Comparison of ENCODE assay signal across 11 cellular contexts in the genomic region with DNA sequence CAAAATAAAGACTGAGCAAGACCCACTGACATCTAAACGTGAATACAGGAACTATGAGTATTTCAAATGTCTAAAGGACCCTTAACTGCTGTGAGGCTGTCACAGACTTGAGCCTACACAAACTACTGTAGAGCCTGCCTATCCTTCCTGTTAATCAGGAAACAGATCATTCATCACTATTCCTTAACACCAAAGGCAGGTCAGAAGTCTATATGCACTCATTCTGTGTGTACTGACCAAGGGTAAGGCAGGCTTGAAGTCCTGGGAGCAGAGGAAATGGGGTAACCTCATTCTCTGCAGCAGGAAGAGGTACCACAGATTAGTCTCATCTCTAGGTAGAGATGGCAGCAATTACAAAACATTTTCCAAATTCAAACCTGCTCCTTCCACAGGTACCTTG. TPM values are rescaled to one million over a fixed set of nuclear protein-coding genes. Genes with fewer than 3 reads are reported as not detected.
A peak's percentile ranks its signal among the peaks of the same experiment; 100 is the strongest.
DNase-seq lines count a peak whose midpoint lies in the region; ATAC-seq, FAIRE-seq and TF ChIP-seq lines count a peak whose summit lies in the region.
"Had no signal": no experiment of that assay in that cellular context is flagged by ENCODE, and none has a peak within 500 bp of the region (broad histone marks: within the 10 kb centered on the region; RNA-seq: fewer than 3 reads in every experiment).

No MANE protein-coding gene starts in this region.

- H2AFZ ChIP-seq in K562 (ENCODE audit: low read depth, low read length): no peak overlapping the region

- H3K27ac ChIP-seq in HUES6 (ENCODE audit: low read depth, low read length) (no peak overlapping the region), K562 (ENCODE audit: extremely low read depth, low read depth, low read length) (0 out of 3 replicates have a peak overlapping the region, but pooled peaks have one; percentile 10), stomach (peak overlapping the region; percentile 16 to 79 (median 67))

- TF ChIP-seq POLR2A in K562 (conservative IDR thresholded peaks at IDR 0.05) (no peak), stomach (IDR thresholded peaks at IDR 0.05) (no peak)

- no peaks in the 10 kb centered on the region for H3K9me3 Mint-ChIP-seq in activated T-cell treated with anti-CD3 and anti-CD28 coated beads, Interleukin-2, amount 50 U/mL, for 24 hours
- H3K9me3 Mint-ChIP-seq in activated T-cell treated with anti-CD3 and anti-CD28 coated beads, Interleukin-2, amount 50 U/mL, for 4 hours: no peaks in the 10 kb centered on the region
- H3K9me3 Mint-ChIP-seq: T-helper 2 cell treated with Interferon-gamma antibody and Interleukin-4, amounts not matched to agents 5 μg/mL and 100 μg/mL, for 36 hours had no signal

- H3K4me1 ChIP-seq in HUES6 (ENCODE audit: control insufficient read depth, insufficient read depth, low read length) (peaks cover 59% of the 10 kb centered on the region), K562 (replicated peaks in 1 of 2; ENCODE audit: control insufficient read depth in 2 of 2, insufficient read depth in 2 of 2, low read length in 2 of 2) (peaks cover 5 to 33% of the 10 kb centered on the region in 2 experiments; a peak in 4 of 5 replicates), stomach (peaks cover 55 to 100% (median 70%) of the 10 kb centered on the region in 4 donors)

- H3K4me3 Mint-ChIP-seq in activated T-cell treated with anti-CD3 and anti-CD28 coated beads, Interleukin-2, amount 50 U/mL, for 24 hours: no peak overlapping the region
- H3K4me3 Mint-ChIP-seq in activated T-cell treated with anti-CD3 and anti-CD28 coated beads, Interleukin-2, amount 50 U/mL, for 4 hours: no peak overlapping the region
- H3K4me3 Mint-ChIP-seq: T-helper 2 cell treated with Interferon-gamma antibody and Interleukin-4, amounts not matched to agents 5 μg/mL and 100 μg/mL, for 36 hours had no signal

- H3K4me1 Mint-ChIP-seq in activated T-cell treated with anti-CD3 and anti-CD28 coated beads, Interleukin-2, amount 50 U/mL, for 24 hours (ENCODE audit: low read depth): peaks cover 31% of the 10 kb centered on the region
- H3K4me1 Mint-ChIP-seq in activated T-cell treated with anti-CD3 and anti-CD28 coated beads, Interleukin-2, amount 50 U/mL, for 4 hours (ENCODE audit: low read depth): peaks cover 25% of the 10 kb centered on the region

- no peak for TF ChIP-seq RAD21 in K562 (CRISPR knock-in tag; conservative IDR thresholded peaks at IDR 0.05 in 1 of 2, IDR thresholded peaks at IDR 0.05 in 1 of 2)

- no peaks in the 10 kb centered on the region for H3K9me1 ChIP-seq in K562 (ENCODE audit: control insufficient read depth, insufficient read depth, low read length)

- no peaks in the 10 kb centered on the region for H3K9me3 ChIP-seq in HUES6 (ENCODE audit: control insufficient read depth, insufficient read depth, low read depth, low read length)
- H3K9me3 ChIP-seq in K562 (replicated peaks; ENCODE audit: control insufficient read depth, insufficient read depth, low read depth, low read length): no peaks in the 10 kb centered on the region
- no peaks in the 10 kb centered on the region for H3K9me3 ChIP-seq in stomach

- CTCF ChIA-PET in K562 (lab: Yijun Ruan, JAX; ENCODE audit: low intra/inter-chr PET ratio): no interaction called here

- no peaks in the 10 kb centered on the region for H3K36me3 ChIP-seq in HUES6 (ENCODE audit: control insufficient read depth, insufficient read depth, low read length)
- no peaks in the 10 kb centered on the region for H3K36me3 ChIP-seq in K562 (ENCODE audit: control insufficient read depth, insufficient read depth, low read length)
- no peaks in the 10 kb centered on the region for H3K36me3 ChIP-seq in stomach

- no peak overlapping the region for H3K27ac Mint-ChIP-seq in activated T-cell treated with anti-CD3 and anti-CD28 coated beads, Interleukin-2, amount 50 U/mL, for 24 hours
- H3K27ac Mint-ChIP-seq: T-helper 2 cell treated with Interferon-gamma antibody and Interleukin-4, amounts not matched to agents 5 μg/mL and 100 μg/mL, for 36 hours had no signal

- H3K4me2 ChIP-seq in K562 (ENCODE audit: insufficient read depth, low read length): peak overlapping the region; percentile 13; the same call in 1 of the 2 replicates

- no peaks in the 10 kb centered on the region for H3K27me3 Mint-ChIP-seq in activated T-cell treated with anti-CD3 and anti-CD28 coated beads, Interleukin-2, amount 50 U/mL, for 24 hours
- no peaks in the 10 kb centered on the region for H3K27me3 Mint-ChIP-seq in activated T-cell treated with anti-CD3 and anti-CD28 coated beads, Interleukin-2, amount 50 U/mL, for 4 hours (ENCODE audit: low read depth)

- no peak for TF ChIP-seq CTCF in K562 (IDR thresholded peaks at IDR 0.05 in 2 of 3, conservative IDR thresholded peaks at IDR 0.05 in 1 of 3; ENCODE audit: insufficient read depth in 2 of 3, low read depth in 1 of 3, low read length in 3 of 3)
- TF ChIP-seq CTCF in stomach (IDR thresholded peaks at IDR 0.05): no peak

- WGBS in K562 (ENCODE audit: insufficient coverage, low coverage, missing lambda C conversion rate): 0% methylated on average over 1 of the region's 1 CpG
- 5 to 16% (median 14%) methylated on average over 1 of the region's 1 CpG for WGBS in stomach, 5 donors

- H3K36me3 Mint-ChIP-seq in activated T-cell treated with anti-CD3 and anti-CD28 coated beads, Interleukin-2, amount 50 U/mL, for 24 hours (ENCODE audit: low read depth): peaks cover 17% of the 10 kb centered on the region
- peaks cover 2% of the 10 kb centered on the region for H3K36me3 Mint-ChIP-seq in activated T-cell treated with anti-CD3 and anti-CD28 coated beads, Interleukin-2, amount 50 U/mL, for 4 hours (ENCODE audit: insufficient read depth)

- POLR2A ChIA-PET in K562 (lab: Yijun Ruan, JAX): interaction anchor here (0.6 to 2.1 kb wide), 4 partner anchors 9 to 120 kb away, joined by 3 to 6 read pairs (median 4); no protein-coding TSS in a partner anchor

- H3K79me2 ChIP-seq in K562 (ENCODE audit: control insufficient read depth, insufficient read depth, low read length): peaks cover 84% of the 10 kb centered on the region

- FAIRE-seq in K562 (lab: Jason Lieb, UNC): peak; percentile 6

- in situ Hi-C loops in K562 (cut with MboI): no loop called here

- DNase-seq in K562 (ENCODE audit: extremely low read depth in 1 of 4, low spot score in 3 of 4) (no peak), left lobe of liver (ENCODE audit: low spot score) (no peak), stomach (no peak), activated gamma-delta T cell treated with Interleukin-2 at 50 U/mL for 16 hours (no peak)
- no peak for DNase-seq in activated T-cell treated with anti-CD3 and anti-CD28 coated beads, Interleukin-2, amount 50 U/mL, for 24 hours
- no peak for DNase-seq in stimulated activated CD4-positive, alpha-beta T cell treated with anti-CD3 and anti-CD28 coated beads, Interleukin-2, amount 100 ng/mL, for 48 hours
- DNase-seq in activated T-cell treated with anti-CD3 and anti-CD28 coated beads, Interleukin-2, amount 50 U/mL, for 4 hours: no peak
- DNase-seq: activated effector memory CD4-positive, alpha-beta T cell treated with anti-CD3 and anti-CD28 coated beads, Interleukin-2, amount 50 U/mL, for 16 hours; NCI-H748 treated with DMSO at 0.1 percent for 48 hours had no signal

- H3K9ac ChIP-seq in HUES6 (ENCODE audit: low read length): peak overlapping the region; percentile 1
- H3K9ac ChIP-seq in K562 (ENCODE audit: insufficient read depth in 1 of 2, low read depth in 2 of 2, low read length in 2 of 2): no peak overlapping the region

- H4K20me1 ChIP-seq in K562 (replicated peaks; ENCODE audit: control insufficient read depth, insufficient read depth, low read length): peaks cover 27% of the 10 kb centered on the region

- BruUV-seq in K562 (replicated peaks; lab: Mats Ljungman, UMichigan): no TSS peak

- H3K27me3 ChIP-seq in HUES6 (ENCODE audit: control insufficient read depth, insufficient read depth, low read length): no peaks in the 10 kb centered on the region
- no peaks in the 10 kb centered on the region for H3K27me3 ChIP-seq in K562 (ENCODE audit: control insufficient read depth in 2 of 2, insufficient read depth in 2 of 2, low read length in 2 of 2)
- no peaks in the 10 kb centered on the region for H3K27me3 ChIP-seq in stomach

- H3K4me3 ChIP-seq in HUES6 (ENCODE audit: low read depth, low read length) (no peak overlapping the region), K562 (no peak overlapping the region), stomach (no peak overlapping the region)

- intact Hi-C loops in K562 (cut with micrococcal nuclease) (no loop called here), stomach (cut with DNase I; ENCODE audit: low total_unique reads) (no loop called here)

- ATAC-seq in K562 (peak; percentile 54), left lobe of liver (peak; percentile 29)
- ATAC-seq in activated T-cell treated with anti-CD3 and anti-CD28 coated beads, Interleukin-2, amount 50 U/mL, for 4 hours: no peak

- no peak for TF ChIP-seq EP300 in K562 (IDR thresholded peaks at IDR 0.05; ENCODE audit: low read length)
- no peak for TF ChIP-seq EP300 in stomach (IDR thresholded peaks at IDR 0.05)

TF ChIP-seq in K562, 482 proteins besides CTCF, POLR2A, EP300 and RAD21:
- no peak for TF ChIP-seq HNRNPLL (IDR thresholded peaks at IDR 0.05; ENCODE audit: low read depth, low read length, poor library complexity, severe bottlenecking)
- TF ChIP-seq MEIS2 (IDR thresholded peaks at IDR 0.05; ENCODE audit: partially characterized antibody): peak; percentile 59
TF ChIP-seq in K562: peak in this region for 1.

RNA-seq across cellular contexts. Expression of a gene that starts 30.7 kb away (rescaled TPM):
- 75.1 and 77.9 TPM in 2 replicates for total RNA-seq in K562 (2011; cell fraction: chromatin; rRNA removed; ENCODE audit: low replicate concordance)
- total RNA-seq in K562 (2011; cell fraction: nucleolus; rRNA removed): 51.0 and 53.4 TPM in 2 replicates
- 69.2 and 77.4 TPM in 2 replicates for total RNA-seq in K562 (2011; cell fraction: nucleoplasm; rRNA removed)
- total RNA-seq in K562 (2014; rRNA removed) (19.1 and 19.2 TPM in 2 replicates), K562 (2014; rRNA removed; fragmentation: Illumina TruSeq; extraction: Trizol) (23.2 and 25.5 TPM in 2 replicates), K562 (2015; rRNA removed; fragmentation: Illumina TruSeq; extraction: Trizol) (37.3 and 41.0 TPM in 2 replicates), K562 (2021) (21.2 and 21.6 TPM in 2 replicates), left lobe of liver (24.2 TPM), stomach (100 to 1,000 TPM in 4 of 5 donors, 10 to 100 TPM in 1; 58.8 to 228 (median 127) TPM)
- polyA plus RNA-seq in K562 (2011; rRNA removed) (21.7 and 34.0 TPM in 2 replicates), K562 (2014; fragmentation: Illumina TruSeq; extraction: Trizol) (47.7 and 48.5 TPM in 2 replicates), K562 (2014; fragmentation: Nextera tagmentation; extraction: Ambion mirVana) (10 to 100 TPM in 1 of 2 experiments, 1 to 10 TPM in 1; 9.6 to 10.1 TPM), K562 (2014; rRNA removed) (17.5 and 23.6 TPM in 2 replicates), stomach (10 to 100 TPM; 41.4 to 73.4 (median 45.5) TPM)
- polyA plus RNA-seq in K562 (2011; cell fraction: cytosol; rRNA removed): 12.4 and 16.3 TPM in 2 replicates
- 46.3 and 54.5 TPM in 2 replicates for polyA plus RNA-seq in K562 (2011; cell fraction: nucleus; rRNA removed)
- 26.6 and 42.1 TPM in 2 replicates for polyA plus RNA-seq in K562 (2012)
- polyA minus RNA-seq in K562 (2011; rRNA and poly(A)+ RNA removed): 26.9 and 28.7 TPM in 2 replicates
- polyA minus RNA-seq in K562 (2011; cell fraction: cytosol; rRNA and poly(A)+ RNA removed): 11.0 and 11.5 TPM in 2 replicates
- 23.7 and 38.7 TPM in 2 replicates for polyA minus RNA-seq in K562 (2011; cell fraction: nucleus; rRNA and poly(A)+ RNA removed)
- total RNA-seq in activated T-cell treated with anti-CD3 and anti-CD28 coated beads, Interleukin-2, amount 50 U/mL, for 4 hours: 10 to 100 TPM; 65.5 to 68.1 (median 67.7) TPM

Comparison
In these comparisons a context has a peak if more than half of its experiments do, and no peak if none do; other contexts are left out.
1. ATAC-seq: peak in K562 (single experiment) and left lobe of liver (single experiment); none in activated T-cell treated with anti-CD3 and anti-CD28 coated beads, Interleukin-2, amount 50 U/mL, for 4 hours (0 of 2).